ENCODE assay signal across 12 cellular contexts in genomic region chr3:196694202-196694638, GRCh38. TPM values are rescaled to one million over a fixed set of nuclear protein-coding genes. Genes with fewer than 3 reads are reported as not detected.
DNase-seq lines count a peak whose midpoint lies in the region; ATAC-seq and TF ChIP-seq lines count a peak whose summit lies in the region.
"Had no signal": no experiment of that assay in that cellular context is flagged by ENCODE, and none has a peak within 500 bp of the region (broad histone marks: within the 10 kb centered on the region; RNA-seq: fewer than 3 reads in every experiment).

No MANE protein-coding gene starts in this region.

- H3K4me2 ChIP-seq in DOHH2 (ENCODE audit: low read length) = peak overlapping the region; percentile 33; the same call in 1 of the 2 replicates

- no peak overlapping the region for H3K4me3 Mint-ChIP-seq in activated CD4-positive, alpha-beta memory T cell treated with anti-CD3 and anti-CD28 coated beads for 36 hours

- no peaks in the 10 kb centered on the region for H3K27me3 Mint-ChIP-seq in activated CD4-positive, alpha-beta memory T cell treated with anti-CD3 and anti-CD28 coated beads for 36 hours

- POLR2A ChIA-PET in activated CD4-positive, alpha-beta memory T cell treated with anti-CD3 and anti-CD28 coated beads for 36 hours (lab: Charles Lee) = no interaction called here

- DNase-seq in activated CD4-positive, alpha-beta memory T cell treated with anti-CD3 and anti-CD28 coated beads for 36 hours = peak; percentile 34
- DNase-seq in lung microvascular endothelial cell (ENCODE audit: low read depth in 2 of 2) (peak; percentile 4 to 31), hypothalamus (lab: John Stamatoyannopoulos, UW) (no peak), NCI-H526 treated with DMSO at 0.1 percent for 48 hours (lab: John Stamatoyannopoulos, UW) (no peak)
- DNase-seq: testis had no signal

- H3K9me3 Mint-ChIP-seq in activated CD4-positive, alpha-beta memory T cell treated with anti-CD3 and anti-CD28 coated beads for 36 hours = no peaks in the 10 kb centered on the region
- H3K9me3 Mint-ChIP-seq: IgD-negative memory B cell had no signal

- no peaks in the 10 kb centered on the region for H3K4me1 Mint-ChIP-seq in activated CD4-positive, alpha-beta memory T cell treated with anti-CD3 and anti-CD28 coated beads for 36 hours (ENCODE audit: low read depth)

- no peak overlapping the region for H3K4me3 ChIP-seq in DOHH2 (ENCODE audit: low read length)
- H3K4me3 ChIP-seq: testis had no signal

- H3K9me3 ChIP-seq in DOHH2 (ENCODE audit: control insufficient read depth, insufficient read depth, low read length) (no peaks in the 10 kb centered on the region), KOPT-K1 (ENCODE audit: insufficient read depth, low read length, poor library complexity, severe bottlenecking) (no peaks in the 10 kb centered on the region)
- H3K9me3 ChIP-seq: testis had no signal

- H3K79me2 ChIP-seq in DOHH2 (ENCODE audit: control insufficient read depth, low read length) = no peaks in the 10 kb centered on the region
- H3K79me2 ChIP-seq: parathyroid adenoma had no signal

- TF ChIP-seq CTCF in DOHH2 (IDR thresholded peaks at IDR 0.05; ENCODE audit: low read depth, low read length, poor library complexity, severe bottlenecking) = no peak

- no peak overlapping the region for H3K27ac Mint-ChIP-seq in activated CD4-positive, alpha-beta memory T cell treated with anti-CD3 and anti-CD28 coated beads for 36 hours
- H3K27ac Mint-ChIP-seq: IgD-negative memory B cell had no signal

- no peaks in the 10 kb centered on the region for H3F3A ChIP-seq in DOHH2 (ENCODE audit: control insufficient read depth, insufficient read depth)

- H3K27ac ChIP-seq in DOHH2 (ENCODE audit: low read depth, low read length) = no peak overlapping the region
- peak overlapping the region; percentile 2 for H3K27ac ChIP-seq in KOPT-K1 (ENCODE audit: low read depth, low read length, poor library complexity, severe bottlenecking)
- H3K27ac ChIP-seq: epithelial cell of prostate, parathyroid adenoma, testis had no signal

- H3K4me1 ChIP-seq in DOHH2 (ENCODE audit: control insufficient read depth, low read length) = peaks cover 25% of the 10 kb centered on the region
- H3K4me1 ChIP-seq: parathyroid adenoma, testis had no signal

- no peaks in the 10 kb centered on the region for H4K20me1 ChIP-seq in DOHH2 (ENCODE audit: control insufficient read depth, insufficient read depth, low read depth, low read length)

- CTCF ChIA-PET in activated CD4-positive, alpha-beta memory T cell treated with anti-CD3 and anti-CD28 coated beads for 36 hours (lab: Charles Lee) = interaction anchor here (0.6 to 1.5 kb wide), 5 partner anchors 9 to 90 kb away, joined by 3 to 7 read pairs (median 4); no protein-coding TSS in a partner anchor

- ATAC-seq in HG03439 (IDR thresholded peaks at IDR 0.05; ENCODE audit: unreplicated experiment) (no peak), GM19455 (IDR thresholded peaks at IDR 0.05; ENCODE audit: unreplicated experiment) (no peak)

- H3K9me2 ChIP-seq in DOHH2 (replicated peaks; ENCODE audit: control insufficient read depth, low read length) = no peaks in the 10 kb centered on the region

- intact Hi-C loops in activated CD4-positive, alpha-beta memory T cell treated with anti-CD3 and anti-CD28 coated beads for 36 hours (cut with micrococcal nuclease) = no loop called here

- H3K36me3 ChIP-seq in DOHH2 (ENCODE audit: control insufficient read depth, low read length) (no peaks in the 10 kb centered on the region), KOPT-K1 (ENCODE audit: insufficient read depth, low read length) (no peaks in the 10 kb centered on the region)

- H3K36me3 Mint-ChIP-seq in activated CD4-positive, alpha-beta memory T cell treated with anti-CD3 and anti-CD28 coated beads for 36 hours = no peaks in the 10 kb centered on the region

- H3K27me3 ChIP-seq in DOHH2 (ENCODE audit: control insufficient read depth, low read length) = peaks cover 20% of the 10 kb centered on the region
- H3K27me3 ChIP-seq: testis had no signal

RNA-seq across cellular contexts. Expression of gene CEP19, which starts 17.8 kb away (rescaled TPM):
- 1 to 10 TPM; 6.5 to 6.6 TPM for total RNA-seq in activated CD4-positive, alpha-beta memory T cell treated with anti-CD3 and anti-CD28 coated beads for 36 hours
- total RNA-seq in lung microvascular endothelial cell = 3.7 and 5.6 TPM in 2 replicates

RNA-seq across cellular contexts. Expression of gene PIGX, which starts 18.0 kb away (rescaled TPM):
- 10 to 100 TPM; 47.5 to 49.2 TPM for total RNA-seq in activated CD4-positive, alpha-beta memory T cell treated with anti-CD3 and anti-CD28 coated beads for 36 hours
- 17.9 and 24.6 TPM in 2 replicates for total RNA-seq in lung microvascular endothelial cell

RNA-seq across cellular contexts. Expression of gene PAK2, which starts 45.4 kb away (rescaled TPM):
- 100 to 1,000 TPM in 1 of 2 experiments, 10 to 100 TPM in 1; 98.4 to 101 TPM for total RNA-seq in activated CD4-positive, alpha-beta memory T cell treated with anti-CD3 and anti-CD28 coated beads for 36 hours
- total RNA-seq in lung microvascular endothelial cell = 47.9 and 55.6 TPM in 2 replicates

RNA-seq across cellular contexts. Expression of gene NRROS, which starts 54.7 kb away (rescaled TPM):
- total RNA-seq in activated CD4-positive, alpha-beta memory T cell treated with anti-CD3 and anti-CD28 coated beads for 36 hours = 10 to 100 TPM; 24.5 to 25.3 TPM
- total RNA-seq in lung microvascular endothelial cell = 4.8 and 5.7 TPM in 2 replicates

Comparison
In these comparisons a context has a peak if more than half of its experiments do, and no peak if none do; other contexts are left out.
1. DNase-seq: peak in activated CD4-positive, alpha-beta memory T cell treated with anti-CD3 and anti-CD28 coated beads for 36 hours (single experiment) and lung microvascular endothelial cell (2 of 2); none in hypothalamus (0 of 51) and NCI-H526 treated with DMSO at 0.1 percent for 48 hours (single experiment).